ENCODE assay signal across 11 cellular contexts in the genomic region with DNA sequence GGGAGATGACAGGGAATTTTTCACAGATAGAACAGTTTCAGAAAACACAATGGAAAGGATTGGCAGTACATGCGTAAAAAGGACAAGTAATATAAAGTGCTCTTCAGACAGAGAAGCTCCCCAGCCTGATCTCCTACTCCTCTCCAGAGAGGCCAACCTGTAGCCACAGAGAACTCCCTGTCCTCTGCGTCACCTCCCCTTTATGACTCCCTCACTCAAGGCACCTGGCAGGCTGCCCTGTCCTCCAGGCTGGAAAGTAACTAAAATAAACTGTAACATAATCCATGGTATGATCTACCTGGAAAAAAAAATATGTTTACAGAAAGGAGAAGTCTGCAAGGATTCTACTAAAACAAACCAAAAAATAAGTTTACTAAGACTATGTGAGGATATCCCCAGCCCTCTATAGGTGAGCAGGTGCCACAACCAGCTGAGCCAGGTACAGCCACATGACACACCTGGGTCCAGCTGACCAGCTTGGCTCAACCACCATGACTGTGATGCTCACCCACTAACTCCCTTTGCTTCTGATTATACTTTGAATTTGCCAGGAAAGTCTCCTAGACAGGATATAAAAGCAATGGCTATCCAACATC. TPM values are rescaled to one million over a fixed set of nuclear protein-coding genes. Genes with fewer than 3 reads are reported as not detected.
DNase-seq lines count a peak whose midpoint lies in the region; ATAC-seq, FAIRE-seq and TF ChIP-seq lines count a peak whose summit lies in the region.
"Had no signal": no experiment of that assay in that cellular context is flagged by ENCODE, and none has a peak within 500 bp of the region (broad histone marks: within the 10 kb centered on the region; RNA-seq: fewer than 3 reads in every experiment).

No MANE protein-coding gene starts in this region.

- H3K4me1 ChIP-seq in astrocyte (ENCODE audit: insufficient read depth, low read length): no peaks in the 10 kb centered on the region

- no peak for FAIRE-seq in astrocyte (lab: Jason Lieb, UNC)

- H3K9ac ChIP-seq in astrocyte (ENCODE audit: low read length): no peak overlapping the region

- H3K27me3 Mint-ChIP-seq in astrocyte (ENCODE audit: low read depth, unreplicated experiment) (no peaks in the 10 kb centered on the region), osteocyte (ENCODE audit: unreplicated experiment) (no peaks in the 10 kb centered on the region)
- no peaks in the 10 kb centered on the region for H3K27me3 Mint-ChIP-seq in activated T-cell treated with anti-CD3 and anti-CD28 coated beads, Interleukin-2, amount 50 U/mL, for 4 hours (ENCODE audit: low read depth)

- ATAC-seq in GM21619 (IDR thresholded peaks at IDR 0.05; ENCODE audit: unreplicated experiment): no peak
- no peak for ATAC-seq in activated T-cell treated with anti-CD3 and anti-CD28 coated beads, Interleukin-2, amount 50 U/mL, for 4 hours

- peaks cover 11% of the 10 kb centered on the region for H3K9me3 Mint-ChIP-seq in astrocyte (ENCODE audit: unreplicated experiment)
- H3K9me3 Mint-ChIP-seq in activated T-cell treated with anti-CD3 and anti-CD28 coated beads, Interleukin-2, amount 50 U/mL, for 4 hours: no peaks in the 10 kb centered on the region
- no peaks in the 10 kb centered on the region for H3K9me3 Mint-ChIP-seq in osteocyte (ENCODE audit: unreplicated experiment)

- no peaks in the 10 kb centered on the region for H4K20me1 ChIP-seq in astrocyte (ENCODE audit: insufficient read depth, low read length)

- H3K27ac Mint-ChIP-seq in astrocyte (ENCODE audit: unreplicated experiment) (no peak overlapping the region), osteocyte (ENCODE audit: unreplicated experiment) (no peak overlapping the region)

- H3K4me3 Mint-ChIP-seq in astrocyte (ENCODE audit: unreplicated experiment): no peak overlapping the region
- no peak overlapping the region for H3K4me3 Mint-ChIP-seq in activated T-cell treated with anti-CD3 and anti-CD28 coated beads, Interleukin-2, amount 50 U/mL, for 4 hours
- no peak overlapping the region for H3K4me3 Mint-ChIP-seq in osteocyte (ENCODE audit: unreplicated experiment)

- H3K27me3 ChIP-seq in astrocyte (ENCODE audit: insufficient read depth, low read length) (no peaks in the 10 kb centered on the region), kidney epithelial cell (ENCODE audit: control insufficient read depth, insufficient read depth, low read length) (no peaks in the 10 kb centered on the region)
- H3K27me3 ChIP-seq: SJSA1 had no signal

- no peaks in the 10 kb centered on the region for H3K9me3 ChIP-seq in astrocyte (ENCODE audit: insufficient read depth, low read depth, low read length)

- H3K4me2 ChIP-seq in astrocyte (ENCODE audit: low read length): no peak overlapping the region

- H3K36me3 ChIP-seq in astrocyte (ENCODE audit: insufficient read depth, low read length) (no peaks in the 10 kb centered on the region), kidney epithelial cell (ENCODE audit: control insufficient read depth, insufficient read depth, low read length) (no peaks in the 10 kb centered on the region)

- peaks cover 12% of the 10 kb centered on the region for H3K4me1 Mint-ChIP-seq in astrocyte (ENCODE audit: low read depth, unreplicated experiment)
- peaks cover 6% of the 10 kb centered on the region for H3K4me1 Mint-ChIP-seq in activated T-cell treated with anti-CD3 and anti-CD28 coated beads, Interleukin-2, amount 50 U/mL, for 4 hours (ENCODE audit: low read depth)
- peaks cover 25% of the 10 kb centered on the region for H3K4me1 Mint-ChIP-seq in osteocyte (ENCODE audit: unreplicated experiment)

- no peak overlapping the region for H3K4me3 ChIP-seq in astrocyte (ENCODE audit: insufficient read depth, low read depth, low read length)
- no peak overlapping the region for H3K4me3 ChIP-seq in kidney epithelial cell (ENCODE audit: low read depth, low read length)
- H3K4me3 ChIP-seq: SJSA1 had no signal

- no peak overlapping the region for H2AFZ ChIP-seq in astrocyte (ENCODE audit: low read depth, low read length)

- H3K27ac ChIP-seq in C4-2B (peak overlapping the region; percentile 26), astrocyte (ENCODE audit: low read depth, low read length) (no peak overlapping the region)
- H3K27ac ChIP-seq: SJSA1 had no signal

- H3K79me2 ChIP-seq in astrocyte (ENCODE audit: insufficient read depth, low read length): no peaks in the 10 kb centered on the region

- TF ChIP-seq CTCF in C4-2B (conservative IDR thresholded peaks at IDR 0.05) (peak; percentile 52), astrocyte (IDR thresholded peaks at IDR 0.05; ENCODE audit: insufficient read depth, low read depth, low read length) (no peak), kidney epithelial cell (IDR thresholded peaks at IDR 0.05; ENCODE audit: insufficient read depth, low read length, poor library complexity, severe bottlenecking) (no peak), osteocyte (IDR thresholded peaks at IDR 0.05) (no peak)

- peak; percentile 66 for DNase-seq in NCI-H1105 treated with DMSO at 0.1 percent for 48 hours (lab: John Stamatoyannopoulos, UW)
- DNase-seq in astrocyte (ENCODE audit: low read depth): peak; percentile 18
- DNase-seq in kidney epithelial cell (ENCODE audit: low read depth): peak; percentile 28
- DNase-seq in activated T-cell treated with anti-CD3 and anti-CD28 coated beads, Interleukin-2, amount 50 U/mL, for 4 hours: no peak
- no peak for DNase-seq in osteocyte (ENCODE audit: extremely low spot score, unreplicated experiment)
- DNase-seq in RPMI8226: no peak
- DNase-seq: activated naive CD4-positive, alpha-beta T cell; MM.1S had no signal

- H3K36me3 Mint-ChIP-seq in astrocyte (ENCODE audit: low read depth, unreplicated experiment) (peaks cover 2% of the 10 kb centered on the region), osteocyte (ENCODE audit: unreplicated experiment) (peaks cover 3% of the 10 kb centered on the region)
- H3K36me3 Mint-ChIP-seq in activated T-cell treated with anti-CD3 and anti-CD28 coated beads, Interleukin-2, amount 50 U/mL, for 4 hours (ENCODE audit: insufficient read depth): peaks cover 24% of the 10 kb centered on the region

RNA-seq across cellular contexts. Expression of a gene that starts 29.2 kb away (rescaled TPM):
- total RNA-seq in astrocyte: 4.8 and 6.4 TPM in 2 replicates
- total RNA-seq in kidney epithelial cell: 7.1 and 12.0 TPM in 2 replicates
- total RNA-seq in activated T-cell treated with anti-CD3 and anti-CD28 coated beads, Interleukin-2, amount 50 U/mL, for 4 hours: 1 to 10 TPM; 2.2 to 5.1 (median 4.4) TPM
- total RNA-seq in osteocyte: 6.5 and 6.6 TPM in 2 replicates

Comparison
In these comparisons a context has a peak if more than half of its experiments do, and no peak if none do; other contexts are left out.
1. DNase-seq: peak in NCI-H1105 treated with DMSO at 0.1 percent for 48 hours (single experiment), astrocyte (single experiment) and kidney epithelial cell (single experiment); none in activated T-cell treated with anti-CD3 and anti-CD28 coated beads, Interleukin-2, amount 50 U/mL, for 4 hours (single experiment), osteocyte (single experiment) and RPMI8226 (single experiment).